Comparison of ENCODE assay signal across 10 cellular contexts in genomic region chr7:64849250-64849923, GRCh38. TPM values are rescaled to one million over a fixed set of nuclear protein-coding genes. Genes with fewer than 3 reads are reported as not detected.
A peak's percentile ranks its signal among the peaks of the same experiment; 100 is the strongest.
DNase-seq lines count a peak whose midpoint lies in the region; ATAC-seq and TF ChIP-seq lines count a peak whose summit lies in the region.
"Had no signal": no experiment of that assay in that cellular context is flagged by ENCODE, and none has a peak within 500 bp of the region (broad histone marks: within the 10 kb centered on the region; RNA-seq: fewer than 3 reads in every experiment).

No MANE protein-coding gene starts in this region.

- H3K36me3 ChIP-seq in lower lobe of right lung: no peaks in the 10 kb centered on the region
- H3K36me3 ChIP-seq: pancreas had no signal

- H3K27me3 ChIP-seq in lower lobe of right lung (ENCODE audit: low read depth): no peaks in the 10 kb centered on the region
- H3K27me3 ChIP-seq: body of pancreas, pancreas had no signal

- POLR2A ChIA-PET in RWPE1 (lab: Yijun Ruan, JAX; ENCODE audit: low non-redundant PET): no interaction called here

- DNase-seq in ELR (ENCODE audit: low read depth) (peak; percentile 50), NAMALWA (ENCODE audit: low spot score) (peak; percentile 43), RWPE1 (ENCODE audit: low spot score) (peak; percentile 80), kidney tubule cell (ENCODE audit: low spot score) (peak; percentile 24), lower lobe of right lung (no peak)
- DNase-seq: body of pancreas, pancreas had no signal

- H3K4me3 ChIP-seq in lower lobe of right lung: no peak overlapping the region
- H3K4me3 ChIP-seq: body of pancreas, pancreas had no signal

- TF ChIP-seq CTCF in RWPE1 (conservative IDR thresholded peaks at IDR 0.05; ENCODE audit: low read depth) (no peak), lower lobe of right lung (IDR thresholded peaks at IDR 0.05) (no peak)

- CTCF ChIA-PET in RWPE1 (lab: Yijun Ruan, JAX): no interaction called here

- intact Hi-C loops in lower lobe of right lung (cut with DNase I): no loop called here

- no peaks in the 10 kb centered on the region for H3K9me3 ChIP-seq in lower lobe of right lung
- H3K9me3 ChIP-seq: body of pancreas, pancreas had no signal

- ATAC-seq in lower lobe of right lung (no peak), HG02852 (IDR thresholded peaks at IDR 0.05; ENCODE audit: unreplicated experiment) (no peak), HG02798 (IDR thresholded peaks at IDR 0.05; ENCODE audit: poor library complexity, unreplicated experiment) (no peak), GM19035 (IDR thresholded peaks at IDR 0.05; ENCODE audit: unreplicated experiment) (no peak)
- ATAC-seq: body of pancreas, pancreas had no signal

- no peaks in the 10 kb centered on the region for H3K4me1 ChIP-seq in lower lobe of right lung
- H3K4me1 ChIP-seq: body of pancreas, pancreas had no signal

- peak overlapping the region; percentile 97 for H3K27ac ChIP-seq in RWPE1
- H3K27ac ChIP-seq in lower lobe of right lung: no peak overlapping the region
- H3K27ac ChIP-seq: body of pancreas, pancreas had no signal

RNA-seq across cellular contexts. Expression of gene ZNF273, which starts 53.7 kb away (rescaled TPM):
- 8.4 TPM for total RNA-seq in lower lobe of right lung

RNA-seq across cellular contexts. Expression of gene ZNF138, which starts 55.2 kb away (rescaled TPM):
- total RNA-seq in lower lobe of right lung: 6.6 TPM
